ENCODE assay signal across 7 cellular contexts in the genomic region with DNA sequence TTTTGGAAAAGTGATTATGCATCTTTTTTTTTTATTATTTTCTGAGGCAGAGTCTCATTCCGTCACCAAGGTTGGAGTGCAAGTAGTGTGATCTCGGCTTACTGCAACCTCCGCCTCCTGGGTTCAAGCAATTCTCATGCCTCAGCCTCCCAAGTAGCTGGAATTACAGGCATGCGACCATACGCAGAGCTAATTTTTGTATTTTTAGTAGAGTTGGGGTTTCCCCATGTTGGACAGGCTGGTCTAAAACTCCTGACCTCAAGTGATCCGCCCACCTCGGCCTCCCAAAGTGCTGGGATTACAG.
DNase-seq lines count a peak whose midpoint lies in the region; ATAC-seq and TF ChIP-seq lines count a peak whose summit lies in the region.
"Not testable (repeated sequence)": the region's sequence is repeated elsewhere in the genome, so short reads cannot be mapped to it uniquely, and the experiment has no call there.

No MANE protein-coding gene starts in this region.

- DNase-seq in DND-41; RWPE2 (ENCODE audit: low spot score); breast epithelium (ENCODE audit: low spot score in 2 of 2); mesenchymal stem cell; smooth muscle cell (lab: John Stamatoyannopoulos, UW; ENCODE audit: unreplicated experiment): not testable (repeated sequence)

- not testable (repeated sequence) for H3F3A ChIP-seq in smooth muscle cell (ENCODE audit: low read depth)

- not testable (repeated sequence) for H2BK12ac ChIP-seq in mesenchymal stem cell (ENCODE audit: low read length in 2 of 2)

- H2BK15ac ChIP-seq in mesenchymal stem cell (ENCODE audit: low read depth, poor library complexity, severe bottlenecking) = not testable (repeated sequence)

- H4K20me1 ChIP-seq in DND-41 (ENCODE audit: insufficient read depth, low read length); smooth muscle cell (ENCODE audit: low read depth): not testable (repeated sequence)

- H3K18ac ChIP-seq in mesenchymal stem cell (ENCODE audit: low read depth in 1 of 2, low read length in 2 of 2) = not testable (repeated sequence)

- not testable (repeated sequence) for H3K14ac ChIP-seq in mesenchymal stem cell (ENCODE audit: low read length in 2 of 2)

- not testable (repeated sequence) for TF ChIP-seq CTCF in DND-41 (IDR thresholded peaks at IDR 0.05; ENCODE audit: borderline replicate concordance, extremely low read depth, low read length, poor library complexity, severe bottlenecking); RWPE2 (IDR thresholded peaks at IDR 0.05; ENCODE audit: poor library complexity, severe bottlenecking); VCaP (conservative IDR thresholded peaks at IDR 0.05); breast epithelium (IDR thresholded peaks at IDR 0.05); parathyroid adenoma (IDR thresholded peaks at IDR 0.05); smooth muscle cell (IDR thresholded peaks at IDR 0.05; ENCODE audit: borderline replicate concordance, insufficient read depth, poor library complexity, severe bottlenecking)

- not testable (repeated sequence) for H3K79me2 ChIP-seq in DND-41 (ENCODE audit: insufficient read depth, low read length); smooth muscle cell (ENCODE audit: low read depth)
- H3K79me2 ChIP-seq in parathyroid adenoma = peaks cover 43% of the 10 kb centered on the region

- H3K79me1 ChIP-seq in mesenchymal stem cell (replicated peaks; ENCODE audit: low read length, poor library complexity, severe bottlenecking) = not testable (repeated sequence)

- 94% methylated on average over 7 of the region's 7 CpGs for WGBS in mesenchymal stem cell
- WGBS in smooth muscle cell (ENCODE audit: low lambda C conversion rate) = 76% methylated on average over 7 of the region's 7 CpGs

- peak overlapping the region; percentile 36 for H3K9ac ChIP-seq in DND-41 (ENCODE audit: low read depth, low read length)
- H3K9ac ChIP-seq in mesenchymal stem cell (ENCODE audit: low read length) = peak overlapping the region; percentile 61
- not testable (repeated sequence) for H3K9ac ChIP-seq in parathyroid adenoma; smooth muscle cell (ENCODE audit: low read depth)

- H4K91ac ChIP-seq in mesenchymal stem cell (ENCODE audit: low read length) = not testable (repeated sequence)

- H3K4ac ChIP-seq in mesenchymal stem cell (ENCODE audit: low read depth in 1 of 2, low read length in 2 of 2) = not testable (repeated sequence)

- not testable (repeated sequence) for H3K23ac ChIP-seq in mesenchymal stem cell (ENCODE audit: low read length in 2 of 2)

- H3K36me3 ChIP-seq in DND-41 (ENCODE audit: insufficient read depth, low read length); RWPE2 (ENCODE audit: low read depth); breast epithelium; mesenchymal stem cell (ENCODE audit: control insufficient read depth in 1 of 2, insufficient read depth in 2 of 2, low read depth in 1 of 2, low read length in 2 of 2); parathyroid adenoma (ENCODE audit: control insufficient read depth, insufficient read depth, low read length); smooth muscle cell (ENCODE audit: low read depth): not testable (repeated sequence)

- not testable (repeated sequence) for H2BK5ac ChIP-seq in mesenchymal stem cell (ENCODE audit: low read depth, low read length, poor library complexity, severe bottlenecking)

- TF ChIP-seq POLR2A in breast epithelium (IDR thresholded peaks at IDR 0.05) = not testable (repeated sequence)

- not testable (repeated sequence) for H2AFZ ChIP-seq in DND-41 (ENCODE audit: low read depth, low read length); mesenchymal stem cell (ENCODE audit: low read depth, low read length); parathyroid adenoma; smooth muscle cell (ENCODE audit: low read depth)

- not testable (repeated sequence) for H2BK120ac ChIP-seq in mesenchymal stem cell (ENCODE audit: low read depth, low read length)

- ATAC-seq in DND-41 (ENCODE audit: insufficient read depth, low read depth); RWPE2 (ENCODE audit: low read depth): not testable (repeated sequence)

- H3K4me1 ChIP-seq in DND-41 (ENCODE audit: insufficient read depth, low read length) (peaks cover 83% of the 10 kb centered on the region), RWPE2 (ENCODE audit: insufficient read depth, poor library complexity, severe bottlenecking) (peaks cover 32% of the 10 kb centered on the region), parathyroid adenoma (peaks cover 59% of the 10 kb centered on the region), smooth muscle cell (ENCODE audit: low read depth) (peaks cover 21% of the 10 kb centered on the region)
- not testable (repeated sequence) for H3K4me1 ChIP-seq in breast epithelium; mesenchymal stem cell (ENCODE audit: control insufficient read depth, insufficient read depth, low read depth, low read length)

- not testable (repeated sequence) for H4K8ac ChIP-seq in mesenchymal stem cell (ENCODE audit: low read length)

- H2AK5ac ChIP-seq in mesenchymal stem cell (ENCODE audit: low read length, severe bottlenecking) = not testable (repeated sequence)

- peak overlapping the region in 1 of 2 experiments; percentile 36; a peak in 2 of 4 replicates for H3K4me3 ChIP-seq in DND-41 (ENCODE audit: low read depth in 1 of 2, low read length in 2 of 2)
- not testable (repeated sequence) for H3K4me3 ChIP-seq in RWPE2 (ENCODE audit: severe bottlenecking); breast epithelium; mesenchymal stem cell (ENCODE audit: insufficient read depth in 1 of 2, low read depth in 1 of 2, low read length in 2 of 2); parathyroid adenoma (ENCODE audit: low read depth, low read length); smooth muscle cell

- H3K27ac ChIP-seq in DND-41 (ENCODE audit: low read length) (peak overlapping the region; percentile 81), RWPE2 (ENCODE audit: poor library complexity, severe bottlenecking) (peak overlapping the region; percentile 71), VCaP (peak overlapping the region; percentile 42), breast epithelium (peak overlapping the region; percentile 83 to 86), parathyroid adenoma (peak overlapping the region; percentile 53)
- not testable (repeated sequence) for H3K27ac ChIP-seq in mesenchymal stem cell (ENCODE audit: low read length, poor library complexity, severe bottlenecking); smooth muscle cell (ENCODE audit: low read depth)

- not testable (repeated sequence) for H3K9me3 ChIP-seq in DND-41 (ENCODE audit: insufficient read depth, low read length, severe bottlenecking); RWPE2 (ENCODE audit: severe bottlenecking); breast epithelium; mesenchymal stem cell (ENCODE audit: control insufficient read depth, low read length); parathyroid adenoma (ENCODE audit: control insufficient read depth, low read length); smooth muscle cell (replicated peaks; ENCODE audit: low read depth)

- H3K4me2 ChIP-seq in DND-41 (ENCODE audit: insufficient read depth, low read length) (peak overlapping the region; percentile 50), smooth muscle cell (peak overlapping the region; percentile 15)
- not testable (repeated sequence) for H3K4me2 ChIP-seq in mesenchymal stem cell (ENCODE audit: low read length, poor library complexity, severe bottlenecking); parathyroid adenoma (ENCODE audit: low read length)

- intact Hi-C loops in breast epithelium (cut with DNase I; ENCODE audit: low total_unique reads) = not testable (repeated sequence)

- H3K27me3 ChIP-seq in DND-41 (ENCODE audit: insufficient read depth, low read length, poor library complexity); RWPE2 (ENCODE audit: insufficient read depth, poor library complexity, severe bottlenecking); breast epithelium; mesenchymal stem cell (ENCODE audit: control insufficient read depth in 1 of 2, insufficient read depth in 1 of 2, low read length in 2 of 2); parathyroid adenoma (ENCODE audit: control insufficient read depth, insufficient read depth, low read length); smooth muscle cell (ENCODE audit: low read depth): not testable (repeated sequence)
